8 cellular contexts compared by ENCODE assay signal in the genomic region with DNA sequence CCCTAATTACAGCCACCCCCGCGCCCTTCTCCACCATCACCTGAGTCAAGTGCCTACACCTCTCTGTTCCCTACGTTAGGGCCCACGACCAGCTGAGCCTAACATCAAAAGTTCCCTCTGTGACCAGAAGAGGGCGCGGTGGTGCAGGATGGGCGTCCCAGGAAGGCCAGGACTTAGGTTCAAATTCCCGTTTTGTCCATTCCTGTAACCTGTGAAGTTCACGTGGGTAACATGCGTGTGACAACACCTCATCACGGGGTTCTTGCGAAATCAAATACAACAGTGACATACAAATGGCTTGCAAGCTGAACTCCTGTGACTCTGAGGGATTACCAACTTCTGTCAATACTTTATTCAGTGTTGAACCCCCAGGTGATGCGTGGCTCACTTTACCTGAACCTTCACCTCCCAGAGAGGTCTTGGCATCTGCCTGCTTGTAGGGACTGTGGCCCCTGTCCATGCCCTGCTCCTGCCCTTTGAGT.
DNase-seq lines count a peak whose midpoint lies in the region; ATAC-seq and TF ChIP-seq lines count a peak whose summit lies in the region.

No MANE protein-coding gene starts in this region.

- peaks cover 38% of the 10 kb centered on the region for H3K36me3 Mint-ChIP-seq in stimulated activated effector memory CD8-positive, alpha-beta T cell treated with anti-CD3 and anti-CD28 coated beads, Interleukin-12 subunit alpha, Interleukin-12 subunit beta, amount 100 ng/mL, for 72 hours

- peaks cover 75% of the 10 kb centered on the region for H3K4me1 Mint-ChIP-seq in stimulated activated effector memory CD8-positive, alpha-beta T cell treated with anti-CD3 and anti-CD28 coated beads, Interleukin-12 subunit alpha, Interleukin-12 subunit beta, amount 100 ng/mL, for 72 hours

- H3K9me3 Mint-ChIP-seq in stimulated activated effector memory CD8-positive, alpha-beta T cell treated with anti-CD3 and anti-CD28 coated beads, Interleukin-12 subunit alpha, Interleukin-12 subunit beta, amount 100 ng/mL, for 72 hours = no peaks in the 10 kb centered on the region

- ATAC-seq in stimulated activated effector memory CD8-positive, alpha-beta T cell treated with anti-CD3 and anti-CD28 coated beads, Interleukin-12 subunit alpha, Interleukin-12 subunit beta, amount 100 ng/mL, for 72 hours = no peak

- H3K27ac Mint-ChIP-seq in stimulated activated effector memory CD8-positive, alpha-beta T cell treated with anti-CD3 and anti-CD28 coated beads, Interleukin-12 subunit alpha, Interleukin-12 subunit beta, amount 100 ng/mL, for 72 hours = peak overlapping the region; percentile 97

- peak; percentile 90 for TF ChIP-seq CTCF in choroid plexus epithelial cell (conservative IDR thresholded peaks at IDR 0.05; ENCODE audit: low read depth, low read length)

- no peak overlapping the region for H3K4me3 ChIP-seq in choroid plexus epithelial cell (ENCODE audit: low read depth, low read length)

- H3K4me3 Mint-ChIP-seq in stimulated activated effector memory CD8-positive, alpha-beta T cell treated with anti-CD3 and anti-CD28 coated beads, Interleukin-12 subunit alpha, Interleukin-12 subunit beta, amount 100 ng/mL, for 72 hours = peak overlapping the region; percentile 79

- peak; percentile 80 for DNase-seq in DMS 273 (lab: John Stamatoyannopoulos, UW; ENCODE audit: unreplicated experiment)
- no peak for DNase-seq in DMS 273 treated with DMSO at 0.1 percent for 48 hours (lab: John Stamatoyannopoulos, UW)
- peak; percentile 36 for DNase-seq in NCI-H2029 treated with DMSO at 0.1 percent for 48 hours (lab: John Stamatoyannopoulos, UW)
- peak; percentile 62 for DNase-seq in activated CD4-positive, alpha-beta T cell treated with anti-CD3 and anti-CD28 coated beads for 1 hour
- DNase-seq in choroid plexus epithelial cell (ENCODE audit: low read depth) = peak; percentile 66
- DNase-seq in lung microvascular endothelial cell (ENCODE audit: low read depth in 2 of 2) = peak; percentile 76 to 79
- peak; percentile 72 to 89 for DNase-seq in stimulated activated effector memory CD8-positive, alpha-beta T cell treated with anti-CD3 and anti-CD28 coated beads, Interleukin-12 subunit alpha, Interleukin-12 subunit beta, amount 100 ng/mL, for 72 hours (ENCODE audit: low spot score in 2 of 2)
- no peak for DNase-seq in T1000 (lab: John Stamatoyannopoulos, UW)

Comparison
In these comparisons a context has a peak if more than half of its experiments do, and no peak if none do; other contexts are left out.
1. DNase-seq: peak in DMS 273 (single experiment), NCI-H2029 treated with DMSO at 0.1 percent for 48 hours (single experiment), activated CD4-positive, alpha-beta T cell treated with anti-CD3 and anti-CD28 coated beads for 1 hour (single experiment), choroid plexus epithelial cell (single experiment), lung microvascular endothelial cell (2 of 2) and stimulated activated effector memory CD8-positive, alpha-beta T cell treated with anti-CD3 and anti-CD28 coated beads, Interleukin-12 subunit alpha, Interleukin-12 subunit beta, amount 100 ng/mL, for 72 hours (2 of 2); none in DMS 273 treated with DMSO at 0.1 percent for 48 hours (single experiment) and T1000 (single experiment).